12 cellular contexts compared by ENCODE assay signal in the genomic region with DNA sequence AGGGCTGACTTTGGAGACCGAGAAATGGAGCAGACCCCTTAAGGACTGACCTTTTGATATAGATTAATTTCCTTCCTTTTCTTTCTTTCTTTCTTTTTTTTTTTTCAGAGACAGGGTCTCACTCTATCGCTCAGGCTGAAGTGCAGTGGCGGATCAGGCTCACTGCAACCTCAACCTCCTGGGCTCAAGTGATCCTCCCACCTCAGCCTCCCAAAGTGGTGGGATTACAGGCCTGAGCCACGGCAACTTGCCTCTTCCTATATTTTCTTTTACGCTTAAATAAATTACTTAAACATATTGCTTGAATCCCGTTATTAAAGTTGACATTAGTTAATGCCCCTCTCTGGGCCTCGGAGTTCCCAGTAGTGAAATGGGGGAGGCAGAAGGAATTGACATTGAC. TPM values are rescaled to one million over a fixed set of nuclear protein-coding genes. Genes with fewer than 3 reads are reported as not detected.
DNase-seq lines count a peak whose midpoint lies in the region; ATAC-seq and TF ChIP-seq lines count a peak whose summit lies in the region.
"Had no signal": no experiment of that assay in that cellular context is flagged by ENCODE, and none has a peak within 500 bp of the region (broad histone marks: within the 10 kb centered on the region; RNA-seq: fewer than 3 reads in every experiment).

No MANE protein-coding gene starts in this region.

- no CpG with 5 or more reads among the region's 7 CpGs for WGBS in trophoblast cell (ENCODE audit: extremely low coverage, insufficient coverage, insufficient read length)

- H4K91ac ChIP-seq in trophoblast cell (ENCODE audit: low read depth, low read length), result peak overlapping the region; percentile 61

- H3K36me3 Mint-ChIP-seq in WTC11, result no peaks in the 10 kb centered on the region
- no peaks in the 10 kb centered on the region for H3K36me3 Mint-ChIP-seq in glutamatergic neuron (ENCODE audit: unreplicated experiment)
- no peaks in the 10 kb centered on the region for H3K36me3 Mint-ChIP-seq in effector memory CD8-positive, alpha-beta T cell (ENCODE audit: insufficient read depth)
- H3K36me3 Mint-ChIP-seq: memory B cell had no signal

- POLR2A ChIA-PET in BJ (lab: Charles Lee) (no interaction called here), WTC11 (lab: Charles Lee) (no interaction called here)

- no peak overlapping the region for H2BK5ac ChIP-seq in trophoblast cell (ENCODE audit: low read depth, low read length, poor library complexity)

- H3K4me1 ChIP-seq in trophoblast cell (ENCODE audit: control insufficient read depth in 1 of 2, insufficient read depth in 2 of 2, low read length in 2 of 2), result peaks cover 12 to 26% of the 10 kb centered on the region in 2 experiments

- DNase-seq in BJ (ENCODE audit: low read depth) (no peak), WTC11 (ENCODE audit: low spot score) (no peak), glutamatergic neuron (no peak), trophoblast cell (no peak), NCI-H146 (lab: John Stamatoyannopoulos, UW) (no peak), NCI-H1436 treated with DMSO at 0.1 percent for 48 hours (lab: John Stamatoyannopoulos, UW) (no peak)
- DNase-seq in effector memory CD8-positive, alpha-beta T cell, result no peak
- DNase-seq: activated effector memory CD4-positive, alpha-beta T cell treated with anti-CD3 and anti-CD28 coated beads, Interleukin-2, amount 50 U/mL, for 16 hours; effector CD8-positive, alpha-beta T cell; stimulated activated CD4-positive, alpha-beta T cell treated with anti-CD3 and anti-CD28 coated beads, Interleukin-4, amount 100 ng/mL, for 1 hour had no signal

- H3K4me3 Mint-ChIP-seq in WTC11 (peak overlapping the region; percentile 85), glutamatergic neuron (ENCODE audit: unreplicated experiment) (peak overlapping the region; percentile 64)
- no peak overlapping the region for H3K4me3 Mint-ChIP-seq in effector memory CD8-positive, alpha-beta T cell
- H3K4me3 Mint-ChIP-seq: memory B cell had no signal

- H2BK12ac ChIP-seq in trophoblast cell (ENCODE audit: low read length), result no peak overlapping the region

- H2AFZ ChIP-seq in trophoblast cell (ENCODE audit: insufficient read depth, low read length, poor library complexity), result peak overlapping the region; percentile 62

- no peak overlapping the region for H2BK120ac ChIP-seq in trophoblast cell (ENCODE audit: insufficient read depth, low read length, poor library complexity)

- H3K9ac ChIP-seq in trophoblast cell (ENCODE audit: low read length), result no peak overlapping the region

- CTCF ChIA-PET in BJ (lab: Yijun Ruan, JAX) (no interaction called here), WTC11 (lab: Charles Lee) (interaction anchor here (1.8 kb wide), 1 partner anchor 23 kb away, joined by 4 read pairs; no protein-coding TSS in a partner anchor)

- TF ChIP-seq CTCF in BJ (IDR thresholded peaks at IDR 0.05; ENCODE audit: insufficient read depth, low read depth, low read length) (no peak), WTC11 (IDR thresholded peaks at IDR 0.05) (no peak), glutamatergic neuron (IDR thresholded peaks at IDR 0.05; ENCODE audit: partially characterized antibody, unreplicated experiment) (no peak)

- H2AK5ac ChIP-seq in trophoblast cell (ENCODE audit: low read length), result no peak overlapping the region

- no peak overlapping the region for H3K14ac ChIP-seq in trophoblast cell (ENCODE audit: low read length)

- H3K9me3 Mint-ChIP-seq in WTC11, result peaks cover 6% of the 10 kb centered on the region
- no peaks in the 10 kb centered on the region for H3K9me3 Mint-ChIP-seq in glutamatergic neuron (ENCODE audit: unreplicated experiment)
- H3K9me3 Mint-ChIP-seq in effector memory CD8-positive, alpha-beta T cell, result no peaks in the 10 kb centered on the region

- H3K4me3 ChIP-seq in BJ (ENCODE audit: low read depth, low read length) (peak overlapping the region; percentile 43), trophoblast cell (ENCODE audit: low read depth, low read length) (no peak overlapping the region)

- no peaks in the 10 kb centered on the region for H3K36me3 ChIP-seq in BJ (ENCODE audit: control insufficient read depth, insufficient read depth, low read length)
- peaks cover 0 to 1% of the 10 kb centered on the region in 2 experiments for H3K36me3 ChIP-seq in trophoblast cell (ENCODE audit: control insufficient read depth in 1 of 2, insufficient read depth in 2 of 2, low read length in 2 of 2)

- H4K8ac ChIP-seq in trophoblast cell (ENCODE audit: low read depth, low read length), result no peak overlapping the region

- H3K4me2 ChIP-seq in trophoblast cell (ENCODE audit: low read length), result peak overlapping the region; percentile 65

- H3K27me3 ChIP-seq in BJ (ENCODE audit: control insufficient read depth, insufficient read depth, low read length) (no peaks in the 10 kb centered on the region), trophoblast cell (ENCODE audit: insufficient read depth, low read length) (no peaks in the 10 kb centered on the region)

- H4K12ac ChIP-seq in trophoblast cell (ENCODE audit: low read depth, low read length), result no peak overlapping the region

- no peak overlapping the region for H3K27ac ChIP-seq in trophoblast cell (ENCODE audit: low read depth, low read length)

- no peak overlapping the region for H3K4ac ChIP-seq in trophoblast cell (ENCODE audit: low read depth, low read length)

- peaks cover 24% of the 10 kb centered on the region for H3K4me1 Mint-ChIP-seq in WTC11
- no peaks in the 10 kb centered on the region for H3K4me1 Mint-ChIP-seq in glutamatergic neuron (ENCODE audit: low read depth, unreplicated experiment)
- H3K4me1 Mint-ChIP-seq in effector memory CD8-positive, alpha-beta T cell (ENCODE audit: low read depth in 2 of 2), result peaks cover 0 to 2% of the 10 kb centered on the region in 2 donors

- no peak overlapping the region for H3K18ac ChIP-seq in trophoblast cell (ENCODE audit: low read length)

- no peak overlapping the region for H3K23ac ChIP-seq in trophoblast cell (ENCODE audit: low read length)

- H3K27ac Mint-ChIP-seq in WTC11 (no peak overlapping the region; the same call in 1 of the 2 replicates), glutamatergic neuron (ENCODE audit: unreplicated experiment) (no peak overlapping the region)
- H3K27ac Mint-ChIP-seq in effector memory CD8-positive, alpha-beta T cell, result no peak overlapping the region
- H3K27ac Mint-ChIP-seq: memory B cell had no signal

- ATAC-seq in WTC11, result peak; percentile 5; the same call in 1 of the 2 replicates
- no peak for ATAC-seq in GM18502 (IDR thresholded peaks at IDR 0.05; ENCODE audit: poor library complexity, unreplicated experiment)
- no peak for ATAC-seq in effector memory CD8-positive, alpha-beta T cell (replicated peaks)

- H3K79me2 ChIP-seq in trophoblast cell (ENCODE audit: control insufficient read depth, insufficient read depth, low read length, poor library complexity), result peaks cover 3% of the 10 kb centered on the region

- H3K79me1 ChIP-seq in trophoblast cell (ENCODE audit: low read length), result peaks cover 20% of the 10 kb centered on the region

- no peaks in the 10 kb centered on the region for H3K9me3 ChIP-seq in trophoblast cell (ENCODE audit: insufficient read depth, low read depth, low read length)

- H3K27me3 Mint-ChIP-seq in WTC11 (ENCODE audit: low read depth) (no peaks in the 10 kb centered on the region), glutamatergic neuron (ENCODE audit: unreplicated experiment) (peaks cover 12% of the 10 kb centered on the region)
- peaks cover 16 to 33% of the 10 kb centered on the region in 2 donors for H3K27me3 Mint-ChIP-seq in effector memory CD8-positive, alpha-beta T cell

TF ChIP-seq in WTC11, 78 proteins besides CTCF, POLR2A, EP300 and RAD21:
- TF ChIP-seq GTF2I (CRISPR knock-in tag; conservative IDR thresholded peaks at IDR 0.05) (0 out of 2 replicates have a peak, but pooled peaks have one; percentile 14), ERG (CRISPR knock-in tag; IDR thresholded peaks at IDR 0.05) (no peak), NR1H2 (CRISPR knock-in tag; IDR thresholded peaks at IDR 0.05) (no peak), ZBTB43 (CRISPR knock-in tag; IDR thresholded peaks at IDR 0.05) (no peak)
TF ChIP-seq in WTC11: peak in this region for 1.

RNA-seq across cellular contexts. Expression of gene KCTD14, which starts 0.3 kb away (rescaled TPM):
- polyA plus RNA-seq in BJ (2011; rRNA removed), result 1.8 and 2.1 TPM in 2 replicates
- 1.1 and 1.3 TPM in 2 replicates for polyA minus RNA-seq in BJ (2011; rRNA and poly(A)+ RNA removed)
- 12.6 to 15.7 TPM (median 14.8 TPM) in 3 replicates for total RNA-seq in WTC11 (2021)
- 0.32 TPM for total RNA-seq in glutamatergic neuron (ENCODE audit: unreplicated experiment)
- polyA plus RNA-seq in trophoblast cell (2013), result 44.7 and 47.8 TPM in 2 replicates

RNA-seq across cellular contexts. Expression of gene INTS4, which starts 29.0 kb away (rescaled TPM):
- 16.8 and 18.9 TPM in 2 replicates for polyA plus RNA-seq in BJ (2011; rRNA removed)
- 22.0 and 34.5 TPM in 2 replicates for polyA minus RNA-seq in BJ (2011; rRNA and poly(A)+ RNA removed)
- total RNA-seq in WTC11 (2021) (34.2 to 37.9 TPM (median 34.2 TPM) in 3 replicates), glutamatergic neuron (ENCODE audit: unreplicated experiment) (39.9 TPM)
- 24.7 and 25.4 TPM in 2 replicates for polyA plus RNA-seq in trophoblast cell (2013)

RNA-seq across cellular contexts. Expression of gene THRSP, which starts 40.2 kb away (rescaled TPM):
- polyA plus RNA-seq in BJ (2011; rRNA removed), result not detected in 2 replicates
- polyA minus RNA-seq in BJ (2011; rRNA and poly(A)+ RNA removed), result not detected in 2 replicates
- total RNA-seq in WTC11 (2021) (not detected in 3 replicates), glutamatergic neuron (ENCODE audit: unreplicated experiment) (not detected)
- 0.17 and 0.27 TPM in 2 replicates for polyA plus RNA-seq in trophoblast cell (2013)

RNA-seq across cellular contexts. Expression of gene NDUFC2, which starts 56.2 kb away (rescaled TPM):
- polyA plus RNA-seq in BJ (2011; rRNA removed), result 145 and 150 TPM in 2 replicates
- polyA minus RNA-seq in BJ (2011; rRNA and poly(A)+ RNA removed), result 46.1 and 85.1 TPM in 2 replicates
- 195 to 216 TPM (median 215 TPM) in 3 replicates for total RNA-seq in WTC11 (2021)
- 221 TPM for total RNA-seq in glutamatergic neuron (ENCODE audit: unreplicated experiment)
- 648 and 695 TPM in 2 replicates for polyA plus RNA-seq in trophoblast cell (2013)

Comparison
In these comparisons a context has a peak if more than half of its experiments do, and no peak if none do; other contexts are left out.
1. H3K4me3 Mint-ChIP-seq: peak in WTC11 (single experiment) and glutamatergic neuron (single experiment); none in effector memory CD8-positive, alpha-beta T cell (0 of 2).
2. RNA of gene KCTD14, which starts 0.3 kb away (total RNA-seq): 12.6 to 15.7 TPM in WTC11; 0.32 TPM in glutamatergic neuron (single experiment); every median in the first group is over 10 times any median in the second.